26 cellular contexts compared by ENCODE assay signal in the genomic region with DNA sequence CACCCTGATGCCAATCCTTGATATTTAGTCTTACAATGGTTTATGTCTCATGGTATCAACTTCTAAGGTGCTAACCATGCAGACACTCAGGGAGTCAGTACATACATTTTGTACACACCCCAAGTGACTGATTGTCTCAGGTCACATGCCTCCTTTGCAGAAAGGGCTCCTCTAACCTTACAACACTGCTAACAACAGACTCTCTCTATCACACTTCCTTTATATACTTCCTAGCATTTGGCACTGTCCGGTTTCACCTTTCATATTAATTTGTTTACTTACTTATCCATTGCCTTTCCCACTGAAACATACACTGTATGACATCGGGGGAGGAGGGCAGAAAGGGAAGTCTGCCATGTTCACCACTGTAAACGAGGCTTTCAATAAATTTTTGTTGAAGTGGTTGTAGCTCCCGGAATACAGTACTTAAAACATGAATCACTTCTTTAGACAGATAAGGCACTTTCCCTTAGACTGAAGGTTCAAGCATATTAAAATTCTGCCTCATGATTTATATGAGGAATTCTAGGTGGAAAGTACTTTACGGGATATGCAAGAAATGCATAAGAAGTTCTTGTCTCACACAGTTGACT. TPM values are rescaled to one million over a fixed set of nuclear protein-coding genes. Genes with fewer than 3 reads are reported as not detected.
A peak's percentile ranks its signal among the peaks of the same experiment; 100 is the strongest.
DNase-seq lines count a peak whose midpoint lies in the region; ATAC-seq and TF ChIP-seq lines count a peak whose summit lies in the region.
"Had no signal": no experiment of that assay in that cellular context is flagged by ENCODE, and none has a peak within 500 bp of the region (broad histone marks: within the 10 kb centered on the region; RNA-seq: fewer than 3 reads in every experiment).

No MANE protein-coding gene starts in this region.

- peaks cover 0 to 3% (median 0%) of the 10 kb centered on the region in 7 donors for H3K9me3 Mint-ChIP-seq in CD14-positive monocyte
- peaks cover 3 to 13% (median 4%) of the 10 kb centered on the region in 3 donors for H3K9me3 Mint-ChIP-seq in T-cell
- H3K9me3 Mint-ChIP-seq: CD8-positive, alpha-beta T cell; immature natural killer cell had no signal

- intact Hi-C loops in CD14-positive monocyte (cut with micrococcal nuclease) (no loop called here), left lung (cut with DNase I) (no loop called here), transverse colon (cut with DNase I; ENCODE audit: low total_unique reads) (no loop called here)

- no peak for TF ChIP-seq POLR2A in transverse colon (IDR thresholded peaks at IDR 0.05)

- H3K36me3 Mint-ChIP-seq in CD14-positive monocyte: peaks cover 14 to 31% of the 10 kb centered on the region in 2 donors
- peaks cover 39% of the 10 kb centered on the region for H3K36me3 Mint-ChIP-seq in T-cell

- peak overlapping the region in 6 of 7 donors; percentile 10 to 88 (median 46) for H3K27ac Mint-ChIP-seq in CD14-positive monocyte
- H3K27ac Mint-ChIP-seq in T-cell: peak overlapping the region; percentile 65 to 92
- H3K27ac Mint-ChIP-seq: activated B cell treated with CpG ODN at 0.5 μM for 24 hours; activated CD4-positive, alpha-beta memory T cell treated with anti-CD3 and anti-CD28 coated beads, Interleukin-2, amount 10 ng/mL, durations not matched to agents 7 days and 5 days; progenitor cell of endocrine pancreas had no signal

- TF ChIP-seq EP300 in transverse colon (IDR thresholded peaks at IDR 0.05; ENCODE audit: low read depth): no peak

- no peak overlapping the region for H3K27ac ChIP-seq in left lung
- no peak overlapping the region for H3K27ac ChIP-seq in transverse colon
- H3K27ac ChIP-seq: ascending aorta, GM23248, hepatocyte, RWPE1, SK-N-MC had no signal

- no peaks in the 10 kb centered on the region for H3K4me1 ChIP-seq in left lung
- no peaks in the 10 kb centered on the region for H3K4me1 ChIP-seq in transverse colon
- H3K4me1 ChIP-seq: ascending aorta had no signal

- H3K27me3 Mint-ChIP-seq in CD14-positive monocyte (ENCODE audit: low read depth in 3 of 3) (no peaks in the 10 kb centered on the region), T-cell (no peaks in the 10 kb centered on the region)
- H3K27me3 Mint-ChIP-seq: activated B cell treated with CpG ODN at 0.5 μM for 24 hours; activated CD4-positive, alpha-beta memory T cell treated with anti-CD3 and anti-CD28 coated beads, Interleukin-2, amount 10 ng/mL, durations not matched to agents 7 days and 5 days; progenitor cell of endocrine pancreas had no signal

- in situ Hi-C loops in transverse colon (cut with MboI; ENCODE audit: low pct_ligation_motif_present in 1 of 4, low pct_unique_long_range_greater_than_20kb in 1 of 4, low sequenced_read_pairs in 3 of 4): no loop called here

- CTCF ChIA-PET in T-cell (lab: Charles Lee): no interaction called here

- WGBS in transverse colon (ENCODE audit: low coverage in 1 of 2), 2 donors: 67 to 68% methylated on average over 5 of the region's 5 CpGs

- H3K4me1 Mint-ChIP-seq in CD14-positive monocyte: peaks cover 44% of the 10 kb centered on the region
- peaks cover 80 to 83% (median 82%) of the 10 kb centered on the region in 3 donors for H3K4me1 Mint-ChIP-seq in T-cell

- H3K4me3 ChIP-seq in left lung: no peak overlapping the region
- no peak overlapping the region for H3K4me3 ChIP-seq in transverse colon
- H3K4me3 ChIP-seq: ascending aorta, GM23248, hepatocyte, SK-N-MC had no signal

- DNase-seq in CD14-positive monocyte (ENCODE audit: low spot score) (no peak), DMS153 treated with DMSO at 0.1 percent for 48 hours (lab: John Stamatoyannopoulos, UW; ENCODE audit: unreplicated experiment) (peak; percentile 12), T-cell (no peak), left lung (no peak), NCI-H2196 treated with DMSO at 0.1 percent for 48 hours (lab: John Stamatoyannopoulos, UW; ENCODE audit: unreplicated experiment) (no peak), transverse colon (no peak)
- DNase-seq: activated B cell treated with CpG ODN at 0.5 μM for 24 hours; activated CD4-positive, alpha-beta memory T cell treated with anti-CD3 and anti-CD28 coated beads, Interleukin-2, amount 10 ng/mL, durations not matched to agents 7 days and 5 days; activated naive CD4-positive, alpha-beta T cell treated with Interleukin-2 at 50 U/mL for 16 hours; CD8-positive, alpha-beta T cell; central memory CD4-positive, alpha-beta T cell; erythroblast; foreskin fibroblast; GM23248; immature natural killer cell; Kasumi-1; left ventricle myocardium superior; NCI-H1105 treated with DMSO at 0.1 percent for 48 hours; NCI-H2107; NCI-H524 treated with DMSO at 0.1 percent for 48 hours had no signal

- POLR2A ChIA-PET in T-cell (lab: Charles Lee): no interaction called here

- no peak for ATAC-seq in T-cell (replicated peaks in 1 of 4)
- ATAC-seq in left lung: peak; percentile 73
- ATAC-seq in HG03460 (IDR thresholded peaks at IDR 0.05; ENCODE audit: unreplicated experiment): no peak
- ATAC-seq: CD8-positive, alpha-beta T cell; left ventricle myocardium superior had no signal

- H3K36me3 ChIP-seq in left lung (no peaks in the 10 kb centered on the region), transverse colon (no peaks in the 10 kb centered on the region)
- H3K36me3 ChIP-seq: ascending aorta had no signal

- H3K27me3 ChIP-seq in left lung (no peaks in the 10 kb centered on the region), transverse colon (no peaks in the 10 kb centered on the region)
- H3K27me3 ChIP-seq: ascending aorta, hepatocyte had no signal

- TF ChIP-seq CTCF in CD14-positive monocyte (IDR thresholded peaks at IDR 0.05): no peak
- no peak for TF ChIP-seq CTCF in left lung (IDR thresholded peaks at IDR 0.05)
- TF ChIP-seq CTCF in transverse colon (IDR thresholded peaks at IDR 0.05): no peak

- H3K9me3 ChIP-seq in left lung (no peaks in the 10 kb centered on the region), transverse colon (no peaks in the 10 kb centered on the region)
- H3K9me3 ChIP-seq: ascending aorta had no signal

- peak overlapping the region; percentile 18 to 73 for H3K4me3 Mint-ChIP-seq in CD14-positive monocyte
- H3K4me3 Mint-ChIP-seq in T-cell: no peak overlapping the region
- H3K4me3 Mint-ChIP-seq: activated B cell treated with CpG ODN at 0.5 μM for 24 hours; activated CD4-positive, alpha-beta memory T cell treated with anti-CD3 and anti-CD28 coated beads, Interleukin-2, amount 10 ng/mL, durations not matched to agents 7 days and 5 days; CD8-positive, alpha-beta T cell; immature natural killer cell had no signal

RNA-seq across cellular contexts. Expression of a gene that starts 20.6 kb away (rescaled TPM):
- polyA plus RNA-seq in CD14-positive monocyte: 100 to 1,000 TPM; 131 to 191 TPM
- total RNA-seq in T-cell (100 to 1,000 TPM; 148 to 210 (median 176) TPM), left lung (10 to 100 TPM; 45.8 to 46.9 TPM), transverse colon (10 to 100 TPM in 2 of 4 donors, 1 to 10 TPM in 1, under 1 TPM in 1; 0.20 to 13.0 (median 7.9) TPM)
- polyA plus RNA-seq: GM23248 had no signal

Comparison
In these comparisons a context has a peak if more than half of its experiments do, and no peak if none do; other contexts are left out.
1. H3K4me3 Mint-ChIP-seq: peak in CD14-positive monocyte (2 of 2); none in T-cell (0 of 3).